Comparison of ENCODE assay signal across 35 cellular contexts in genomic region chr19:40658031-40658430, GRCh38.
"Had no signal": no experiment of that assay in that cellular context is flagged by ENCODE, and none has a peak within 500 bp of the region (broad histone marks: within the 10 kb centered on the region; RNA-seq: fewer than 3 reads in every experiment).

No MANE protein-coding gene starts in this region.

- H3K36me3 ChIP-seq: MG63 had no signal

- H3K4me2 ChIP-seq: KMS-11 had no signal

- H3K9ac ChIP-seq: KMS-11 had no signal

- H3K4me3 ChIP-seq: MG63 had no signal

- H3K27ac ChIP-seq: KMS-11 had no signal

- H3K9me3 ChIP-seq: MG63 had no signal

- H3K27me3 ChIP-seq: MG63 had no signal

- DNase-seq: Karpas-422, Kasumi-1, KBM-7, KG1, MG63, MM.1S, MV-4-11, NCI-H1048, NCI-H1092, NCI-H1092 treated with DMSO at 0.1 percent for 48 hours, NCI-H1105, NCI-H1105 treated with DMSO at 0.1 percent for 48 hours, NCI-H1417, NCI-H1417 treated with DMSO at 0.1 percent for 48 hours, NCI-H1436, NCI-H1436 treated with DMSO at 0.1 percent for 48 hours, NCI-H146, NCI-H1694, NCI-H1694 treated with DMSO at 0.1 percent for 48 hours, NCI-H187, NCI-H187 treated with DMSO at 0.1 percent for 48 hours, NCI-H1930, NCI-H2029, NCI-H2029 treated with DMSO at 0.1 percent for 48 hours, NCI-H2081, NCI-H2081 treated with DMSO at 0.1 percent for 48 hours, NCI-H2107, NCI-H2171, NCI-H2171 treated with DMSO at 0.1 percent for 48 hours, NCI-H2227 treated with DMSO at 0.1 percent for 48 hours, NCI-H226, NCI-H345, NCI-H446, NCI-H446 treated with DMSO at 0.1 percent for 48 hours had no signal
